9 cellular contexts compared by ENCODE assay signal in genomic region chr13:113726961-113727411, GRCh38. TPM values are rescaled to one million over a fixed set of nuclear protein-coding genes. Genes with fewer than 3 reads are reported as not detected.
DNase-seq lines count a peak whose midpoint lies in the region; ATAC-seq and TF ChIP-seq lines count a peak whose summit lies in the region.
"Had no signal": no experiment of that assay in that cellular context is flagged by ENCODE, and none has a peak within 500 bp of the region (broad histone marks: within the 10 kb centered on the region; RNA-seq: fewer than 3 reads in every experiment).

No MANE protein-coding gene starts in this region.

- no peaks in the 10 kb centered on the region for H3K79me2 ChIP-seq in GM23338 (replicated peaks; ENCODE audit: insufficient read depth)

- H3K27ac ChIP-seq in dorsolateral prefrontal cortex: peak overlapping the region in 33 of 59 donors; percentile 14 to 91 (median 79)
- H3K27ac ChIP-seq in neutrophil: peak overlapping the region; percentile 70
- no peak overlapping the region for H3K27ac ChIP-seq in GM23338 (ENCODE audit: low read depth)

- no peak overlapping the region; the same call in 1 of the 2 replicates for H3K4me2 ChIP-seq in GM23338

- H3K9me3 ChIP-seq in MG63 (no peaks in the 10 kb centered on the region), neutrophil (no peaks in the 10 kb centered on the region)

- H3K36me3 Mint-ChIP-seq in GM23338 (ENCODE audit: low read depth): no peaks in the 10 kb centered on the region

- intact Hi-C loops in dorsolateral prefrontal cortex (cut with DNase I): no loop called here

- DNase-seq in NCI-H1417 (lab: John Stamatoyannopoulos, UW) (peak in 2 of 3 experiments; percentile 48 to 60), NCI-H1417 treated with DMSO at 0.1 percent for 48 hours (lab: John Stamatoyannopoulos, UW) (no peak), MG63 (peak; percentile 76), dorsolateral prefrontal cortex (peak in 2 of 10 donors; percentile 20 to 50), GM23338 (ENCODE audit: low spot score) (no peak)
- DNase-seq: amniotic stem cell had no signal

- no peaks in the 10 kb centered on the region for H4K20me1 ChIP-seq in GM23338 (replicated peaks; ENCODE audit: insufficient read depth)

- H3K27me3 ChIP-seq in MG63: no peaks in the 10 kb centered on the region
- H3K27me3 ChIP-seq in dorsolateral prefrontal cortex: peaks cover 0 to 17% (median 0%) of the 10 kb centered on the region in 45 donors
- peaks cover 38% of the 10 kb centered on the region for H3K27me3 ChIP-seq in neutrophil
- H3K27me3 ChIP-seq in GM23338 (ENCODE audit: insufficient read depth): no peaks in the 10 kb centered on the region

- peaks cover 10% of the 10 kb centered on the region; the same call in 2 of the 3 replicates for H3K4me1 Mint-ChIP-seq in GM23338

- ATAC-seq in HG03571 (IDR thresholded peaks at IDR 0.05; ENCODE audit: unreplicated experiment) (no peak), GM23338 (no peak), GM18909 (IDR thresholded peaks at IDR 0.05; ENCODE audit: poor library complexity, unreplicated experiment) (no peak)

- no peak overlapping the region for H3K4me3 ChIP-seq in MG63
- H3K4me3 ChIP-seq in dorsolateral prefrontal cortex: peak overlapping the region in 50 of 59 donors; percentile 40 to 80 (median 62)
- H3K4me3 ChIP-seq in neutrophil (ENCODE audit: low read depth in 1 of 2, low read length in 1 of 2): no peak overlapping the region
- no peak overlapping the region for H3K4me3 ChIP-seq in GM23338

- TF ChIP-seq CTCF in dorsolateral prefrontal cortex (IDR thresholded peaks at IDR 0.05 in 54 of 56, conservative IDR thresholded peaks at IDR 0.05 in 2 of 56; ENCODE audit: low read depth in 1 of 56, partially characterized antibody in 56 of 56): no peak
- no peak for TF ChIP-seq CTCF in neutrophil (IDR thresholded peaks at IDR 0.05)
- no peak for TF ChIP-seq CTCF in GM23338 (conservative IDR thresholded peaks at IDR 0.05; ENCODE audit: low read depth in 2 of 2)

- H3K36me3 ChIP-seq in MG63 (no peaks in the 10 kb centered on the region), neutrophil (no peaks in the 10 kb centered on the region), GM23338 (ENCODE audit: insufficient read depth) (no peaks in the 10 kb centered on the region)

- H3K27me3 Mint-ChIP-seq in GM23338 (ENCODE audit: insufficient read depth, low read depth, poor library complexity): peaks cover 13% of the 10 kb centered on the region

- H3K9me3 Mint-ChIP-seq in GM23338: peaks cover 5% of the 10 kb centered on the region; the same call in 2 of the 3 replicates

- no peak overlapping the region for H3K27ac Mint-ChIP-seq in GM23338

- H3K9me2 ChIP-seq in GM23338 (ENCODE audit: insufficient read depth): peaks cover 7% of the 10 kb centered on the region; the same call in 1 of the 2 replicates

- H2AFZ ChIP-seq in GM23338: no peak overlapping the region

- 0 out of 2 replicates have a peak, but pooled peaks cover 4% of the 10 kb centered on the region for H3F3A ChIP-seq in GM23338 (replicated peaks; ENCODE audit: low read depth)

- no peak overlapping the region; the same call in 2 of the 3 replicates for H3K4me3 Mint-ChIP-seq in GM23338

- H3K4me1 ChIP-seq in neutrophil (ENCODE audit: control insufficient read depth in 1 of 2, insufficient read depth in 1 of 2, low read depth in 1 of 2, low read length in 1 of 2): peaks cover 0 to 15% of the 10 kb centered on the region in 2 experiments
- H3K4me1 ChIP-seq in GM23338 (ENCODE audit: insufficient read depth): 0 out of 2 replicates have a peak, but pooled peaks cover 4% of the 10 kb centered on the region

TF ChIP-seq in GM23338, 12 proteins besides CTCF, POLR2A, EP300 and RAD21 (continues in another document):
- TF ChIP-seq POLR2AphosphoS5 (IDR thresholded peaks at IDR 0.05; ENCODE audit: low read depth) (no peak), STAT1 (IDR thresholded peaks at IDR 0.05; ENCODE audit: unreplicated experiment) (no peak), ZNF331 (CRISPR knock-in tag; IDR thresholded peaks at IDR 0.05; ENCODE audit: low read depth) (no peak), NANOG (IDR thresholded peaks at IDR 0.05; ENCODE audit: borderline replicate concordance) (no peak), REST (IDR thresholded peaks at IDR 0.05; ENCODE audit: unreplicated experiment) (no peak), ETS1 (IDR thresholded peaks at IDR 0.05) (no peak), CREB1 (CRISPR knock-in tag; IDR thresholded peaks at IDR 0.05; ENCODE audit: low read depth) (no peak), ZNF114 (CRISPR knock-in tag; IDR thresholded peaks at IDR 0.05) (no peak), JUNB (IDR thresholded peaks at IDR 0.05; ENCODE audit: unreplicated experiment) (no peak)

RNA-seq across cellular contexts. Expression of gene TMEM255B, which starts 32.0 kb away (rescaled TPM):
- 1.4 TPM in 1 of 2 replicates, not detected in the other for total RNA-seq in MG63 (2014; rRNA removed; shearing (Covaris generic); ENCODE audit: low replicate concordance)
- total RNA-seq in dorsolateral prefrontal cortex: 10 to 100 TPM in 6 of 120 experiments, 1 to 10 TPM in 114; 1.5 to 13.9 (median 4.9) TPM
- total RNA-seq in GM23338 (2014; rRNA removed; shearing (Covaris generic)): 0.69 and 0.82 TPM in 2 replicates
- 4.0 and 4.4 TPM in 2 replicates for polyA plus RNA-seq in GM23338 (2016; fragmentation: Nextera tagmentation; extraction: Ambion mirVana)

RNA-seq across cellular contexts. Expression of gene GRK1, which starts 60.0 kb away (rescaled TPM):
- not detected in 2 replicates for total RNA-seq in MG63 (2014; rRNA removed; shearing (Covaris generic); ENCODE audit: low replicate concordance)
- total RNA-seq in dorsolateral prefrontal cortex: 1 to 10 TPM in 10 of 120 experiments, under 1 TPM in 87, not detected in 23; 0.12 to 2.2 (median 0.44) TPM
- 0.27 TPM in 1 of 2 replicates, not detected in the other for total RNA-seq in GM23338 (2014; rRNA removed; shearing (Covaris generic))
- not detected in 2 replicates for polyA plus RNA-seq in GM23338 (2016; fragmentation: Nextera tagmentation; extraction: Ambion mirVana)

Comparison
In these comparisons a context has a peak if more than half of its experiments do, and no peak if none do; other contexts are left out.
1. DNase-seq: peak in NCI-H1417 (2 of 3) and MG63 (single experiment); none in NCI-H1417 treated with DMSO at 0.1 percent for 48 hours (single experiment) and GM23338 (single experiment).
2. H3K4me3 ChIP-seq: peak in dorsolateral prefrontal cortex (50 of 59); none in MG63 (single experiment), neutrophil (0 of 2) and GM23338 (single experiment).